Comparison of ENCODE assay signal across 19 cellular contexts in genomic region chr1:169624122-169624521, GRCh38. TPM values are rescaled to one million over a fixed set of nuclear protein-coding genes. Genes with fewer than 3 reads are reported as not detected.
DNase-seq lines count a peak whose midpoint lies in the region; ATAC-seq lines count a peak whose summit lies in the region.
"Had no signal": no experiment of that assay in that cellular context is flagged by ENCODE, and none has a peak within 500 bp of the region (broad histone marks: within the 10 kb centered on the region; RNA-seq: fewer than 3 reads in every experiment).

No MANE protein-coding gene starts in this region.

- no peak overlapping the region for H2AK5ac ChIP-seq in trophoblast cell (ENCODE audit: low read length)

- no peak overlapping the region for H2BK12ac ChIP-seq in trophoblast cell (ENCODE audit: low read length)

- H3K27ac ChIP-seq in trophoblast cell (ENCODE audit: low read depth, low read length), result no peak overlapping the region
- H3K27ac ChIP-seq: PC-9 had no signal

- H3K27ac Mint-ChIP-seq in stimulated activated naive CD8-positive, alpha-beta T cell treated with anti-CD3 and anti-CD28 coated beads, Interleukin-15, Interleukin-2, amounts not matched to agents 100 ng/mL and 50 ng/mL, for 24 hours, result peak overlapping the region; percentile 77
- peak overlapping the region; percentile 10 for H3K27ac Mint-ChIP-seq in activated naive CD8-positive, alpha-beta T cell treated with anti-CD3 and anti-CD28 coated beads for 36 hours
- H3K27ac Mint-ChIP-seq: HFFc6 had no signal

- no peak overlapping the region for H4K8ac ChIP-seq in trophoblast cell (ENCODE audit: low read depth, low read length)

- no peak overlapping the region for H2BK5ac ChIP-seq in trophoblast cell (ENCODE audit: low read depth, low read length, poor library complexity)

- no peak for DNase-seq in stimulated activated naive CD8-positive, alpha-beta T cell treated with anti-CD3 and anti-CD28 coated beads, Interleukin-15, Interleukin-2, amounts not matched to agents 100 U/mL and 50 U/mL, for 24 hours
- no peak for DNase-seq in activated naive CD8-positive, alpha-beta T cell treated with anti-CD3 and anti-CD28 coated beads for 36 hours
- peak; percentile 6 for DNase-seq in kidney tubule cell (ENCODE audit: low spot score)
- DNase-seq in NCI-H82 treated with DMSO at 0.1 percent for 48 hours (lab: John Stamatoyannopoulos, UW; ENCODE audit: unreplicated experiment), result no peak
- no peak for DNase-seq in NCI-H69 (lab: John Stamatoyannopoulos, UW)
- no peak for DNase-seq in trophoblast cell
- DNase-seq: CD4-positive, alpha-beta memory T cell; HFFc6; KG1; NCI-H1048; NCI-H1436 treated with DMSO at 0.1 percent for 48 hours; NCI-H2029 treated with DMSO at 0.1 percent for 48 hours; NCI-H2171 treated with DMSO at 0.1 percent for 48 hours; NCI-H774; PC-9 had no signal

- H3K9ac ChIP-seq in trophoblast cell (ENCODE audit: low read length), result no peak overlapping the region

- H3K36me3 Mint-ChIP-seq in stimulated activated naive CD8-positive, alpha-beta T cell treated with anti-CD3 and anti-CD28 coated beads, Interleukin-15, Interleukin-2, amounts not matched to agents 100 ng/mL and 50 ng/mL, for 24 hours (ENCODE audit: low read depth), result peaks cover 4% of the 10 kb centered on the region
- peaks cover 6% of the 10 kb centered on the region for H3K36me3 Mint-ChIP-seq in activated naive CD8-positive, alpha-beta T cell treated with anti-CD3 and anti-CD28 coated beads for 36 hours
- H3K36me3 Mint-ChIP-seq: CD4-positive, alpha-beta memory T cell had no signal

- no peaks in the 10 kb centered on the region for H3K36me3 ChIP-seq in trophoblast cell (ENCODE audit: control insufficient read depth in 1 of 2, insufficient read depth in 2 of 2, low read length in 2 of 2)

- no peak overlapping the region for H3K4me3 Mint-ChIP-seq in stimulated activated naive CD8-positive, alpha-beta T cell treated with anti-CD3 and anti-CD28 coated beads, Interleukin-15, Interleukin-2, amounts not matched to agents 100 ng/mL and 50 ng/mL, for 24 hours
- H3K4me3 Mint-ChIP-seq in activated naive CD8-positive, alpha-beta T cell treated with anti-CD3 and anti-CD28 coated beads for 36 hours, result no peak overlapping the region
- H3K4me3 Mint-ChIP-seq: HFFc6 had no signal

- no peaks in the 10 kb centered on the region for H3K79me1 ChIP-seq in trophoblast cell (ENCODE audit: low read length)

- H3K4me1 ChIP-seq in trophoblast cell (ENCODE audit: control insufficient read depth in 1 of 2, insufficient read depth in 2 of 2, low read length in 2 of 2), result no peaks in the 10 kb centered on the region

- H3K18ac ChIP-seq in trophoblast cell (ENCODE audit: low read length), result no peak overlapping the region

- no peak overlapping the region for H4K12ac ChIP-seq in trophoblast cell (ENCODE audit: low read depth, low read length)

- H3K27me3 ChIP-seq in trophoblast cell (ENCODE audit: insufficient read depth, low read length), result no peaks in the 10 kb centered on the region

- peaks cover 63% of the 10 kb centered on the region for H3K4me1 Mint-ChIP-seq in stimulated activated naive CD8-positive, alpha-beta T cell treated with anti-CD3 and anti-CD28 coated beads, Interleukin-15, Interleukin-2, amounts not matched to agents 100 ng/mL and 50 ng/mL, for 24 hours (ENCODE audit: low read depth)
- H3K4me1 Mint-ChIP-seq in activated naive CD8-positive, alpha-beta T cell treated with anti-CD3 and anti-CD28 coated beads for 36 hours, result peaks cover 52% of the 10 kb centered on the region

- H2AFZ ChIP-seq in trophoblast cell (ENCODE audit: insufficient read depth, low read length, poor library complexity), result no peak overlapping the region
- H2AFZ ChIP-seq: PC-9 had no signal

- peaks cover 4% of the 10 kb centered on the region for H3K9me3 Mint-ChIP-seq in stimulated activated naive CD8-positive, alpha-beta T cell treated with anti-CD3 and anti-CD28 coated beads, Interleukin-15, Interleukin-2, amounts not matched to agents 100 ng/mL and 50 ng/mL, for 24 hours
- H3K9me3 Mint-ChIP-seq in activated naive CD8-positive, alpha-beta T cell treated with anti-CD3 and anti-CD28 coated beads for 36 hours, result peaks cover 3% of the 10 kb centered on the region

- no peak overlapping the region for H2BK120ac ChIP-seq in trophoblast cell (ENCODE audit: insufficient read depth, low read length, poor library complexity)

- no peak overlapping the region for H3K14ac ChIP-seq in trophoblast cell (ENCODE audit: low read length)

- H3K4me2 ChIP-seq in trophoblast cell (ENCODE audit: low read length), result no peak overlapping the region
- H3K4me2 ChIP-seq: PC-9 had no signal

- peaks cover 2% of the 10 kb centered on the region for H3K9me3 ChIP-seq in trophoblast cell (ENCODE audit: insufficient read depth, low read depth, low read length)

- no peaks in the 10 kb centered on the region for H3K79me2 ChIP-seq in trophoblast cell (ENCODE audit: control insufficient read depth, insufficient read depth, low read length, poor library complexity)

- H3K4ac ChIP-seq in trophoblast cell (ENCODE audit: low read depth, low read length), result no peak overlapping the region

- no peak overlapping the region for H4K91ac ChIP-seq in trophoblast cell (ENCODE audit: low read depth, low read length)

- no peak overlapping the region for H3K4me3 ChIP-seq in trophoblast cell (ENCODE audit: low read depth, low read length)
- H3K4me3 ChIP-seq: PC-9 had no signal

- H3K23ac ChIP-seq in trophoblast cell (ENCODE audit: low read length), result no peak overlapping the region

- H3K27me3 Mint-ChIP-seq in stimulated activated naive CD8-positive, alpha-beta T cell treated with anti-CD3 and anti-CD28 coated beads, Interleukin-15, Interleukin-2, amounts not matched to agents 100 ng/mL and 50 ng/mL, for 24 hours, result no peaks in the 10 kb centered on the region
- no peaks in the 10 kb centered on the region for H3K27me3 Mint-ChIP-seq in activated naive CD8-positive, alpha-beta T cell treated with anti-CD3 and anti-CD28 coated beads for 36 hours
- H3K27me3 Mint-ChIP-seq: CD4-positive, alpha-beta memory T cell had no signal

- no peak for ATAC-seq in stimulated activated naive CD8-positive, alpha-beta T cell treated with anti-CD3 and anti-CD28 coated beads, Interleukin-15, Interleukin-2, amounts not matched to agents 100 U/mL and 50 U/mL, for 24 hours
- ATAC-seq: HepG2 had no signal

RNA-seq across cellular contexts. Expression of gene SELP, which starts 5.8 kb away (rescaled TPM):
- total RNA-seq in activated naive CD8-positive, alpha-beta T cell treated with anti-CD3 and anti-CD28 coated beads for 36 hours, result 1 to 10 TPM in 1 of 2 experiments, under 1 TPM in 1; 0.42 to 1.1 TPM
- polyA plus RNA-seq in trophoblast cell (2013), result 0.03 and 0.07 TPM in 2 replicates
- total RNA-seq: HepG2, HFFc6, MCF 10A, NCI-H460, PC-9 had no signal

RNA-seq across cellular contexts. Expression of gene F5, which starts 37.8 kb away (rescaled TPM):
- total RNA-seq in activated naive CD8-positive, alpha-beta T cell treated with anti-CD3 and anti-CD28 coated beads for 36 hours, result 10 to 100 TPM; 39.7 to 40.1 TPM
- polyA plus RNA-seq in trophoblast cell (2013), result 0.53 and 0.57 TPM in 2 replicates
- total RNA-seq: HFFc6, NCI-H460, PC-9 had no signal
